Comparison of ENCODE assay signal across 1 cellular context in genomic region chr6:107977283-107977682, GRCh38.
TF ChIP-seq lines count a peak whose summit lies in the region.

No MANE protein-coding gene starts in this region.

TF ChIP-seq in H1, 55 proteins besides CTCF, POLR2A, EP300 and RAD21:
- TF ChIP-seq POLR2AphosphoS5 (IDR thresholded peaks at IDR 0.05; ENCODE audit: low read depth, low read length), result no peak
- no peak for TF ChIP-seq JUN (IDR thresholded peaks at IDR 0.05; ENCODE audit: low read depth, low read length)
- TF ChIP-seq NRF1 (IDR thresholded peaks at IDR 0.05; ENCODE audit: low read depth, low read length), result no peak
- TF ChIP-seq RBBP5 (IDR thresholded peaks at IDR 0.05; ENCODE audit: borderline replicate concordance, low read depth, low read length), result no peak
- no peak for TF ChIP-seq JUND (IDR thresholded peaks at IDR 0.05; ENCODE audit: low read length)
- no peak for TF ChIP-seq CBX5 (IDR thresholded peaks at IDR 0.05; ENCODE audit: low read depth, low read length)
- no peak for TF ChIP-seq EZH2 (IDR thresholded peaks at IDR 0.05; ENCODE audit: low read depth, low read length, severe bottlenecking)
- no peak for TF ChIP-seq CEBPB (IDR thresholded peaks at IDR 0.05; ENCODE audit: low read depth, low read length)
- TF ChIP-seq SP2 (IDR thresholded peaks at IDR 0.05; ENCODE audit: low read length), result no peak
- no peak for TF ChIP-seq SP1 (IDR thresholded peaks at IDR 0.05; ENCODE audit: low read depth, low read length)
- no peak for TF ChIP-seq USF2 (IDR thresholded peaks at IDR 0.05; ENCODE audit: low read length)
- no peak for TF ChIP-seq SP4 (IDR thresholded peaks at IDR 0.05; ENCODE audit: low read length)
- no peak for TF ChIP-seq SIX5 (IDR thresholded peaks at IDR 0.05; ENCODE audit: low read depth, low read length)
